23 cellular contexts compared by ENCODE assay signal in the genomic region with DNA sequence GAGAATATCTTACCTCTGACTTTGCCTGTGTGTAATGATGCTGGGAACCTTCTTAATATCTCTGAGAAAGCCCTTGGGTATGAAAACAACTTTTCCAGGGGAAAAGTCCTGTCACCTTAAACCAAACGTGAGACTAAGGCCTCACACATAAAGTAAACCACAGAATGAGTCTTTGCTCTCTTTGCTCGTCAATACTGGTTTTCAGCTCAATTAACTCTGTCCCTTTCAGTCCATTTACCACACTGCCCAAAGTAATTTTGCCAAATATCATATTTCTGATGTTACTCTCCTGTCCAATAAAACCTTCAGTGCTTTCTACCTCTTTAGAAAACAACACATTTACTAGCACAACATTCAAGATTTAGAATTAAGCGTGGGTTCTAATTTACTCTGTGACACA.
"Had no signal": no experiment of that assay in that cellular context is flagged by ENCODE, and none has a peak within 500 bp of the region (broad histone marks: within the 10 kb centered on the region; RNA-seq: fewer than 3 reads in every experiment).

No MANE protein-coding gene starts in this region.

- H3K36me3 ChIP-seq: left lung, right lobe of liver, tibial artery had no signal

- H3K4me3 ChIP-seq: coronary artery, left lung, right lobe of liver, skin epidermis, tibial artery had no signal

- ATAC-seq: activated CD4-positive, CD25-positive, alpha-beta regulatory T cell treated with anti-CD3 and anti-CD28 coated beads, Interleukin-2, amount 50 U/mL, for 24 hours; natural killer cell; right lobe of liver; stimulated activated effector memory CD8-positive, alpha-beta T cell treated with anti-CD3 and anti-CD28 coated beads, Interleukin-12 subunit alpha, Interleukin-12 subunit beta, amount 100 ng/mL, for 72 hours; stimulated activated naive CD8-positive, alpha-beta T cell treated with anti-CD3 and anti-CD28 coated beads, Interleukin-15, amount 100 ng/mL, for 72 hours had no signal

- H3K27me3 ChIP-seq: left lung, right lobe of liver, tibial artery had no signal

- H3K9me3 ChIP-seq: right lobe of liver, tibial artery had no signal

- H3K27ac ChIP-seq: coronary artery, parathyroid adenoma, right lobe of liver, skin epidermis, tibial artery, VCaP had no signal

- H3K9ac ChIP-seq: parathyroid adenoma had no signal

- H3K4me1 ChIP-seq: left lung, parathyroid adenoma, right lobe of liver, tibial artery had no signal

- DNase-seq: activated CD4-positive, alpha-beta memory T cell treated with anti-CD3 and anti-CD28 coated beads, Interleukin-2, amount 10 ng/mL, durations not matched to agents 7 days and 5 days; activated CD4-positive, alpha-beta T cell treated with anti-CD3 and anti-CD28 coated beads, Interleukin-2, amount 10 ng/mL, durations not matched to agents 24 days and 14 days; activated effector memory CD4-positive, alpha-beta T cell treated with anti-CD3 and anti-CD28 coated beads, Interleukin-2, amount 50 U/mL, for 16 hours; activated naive CD4-positive, alpha-beta T cell treated with anti-CD3 and anti-CD28 coated beads, Interleukin-2, amount 10 ng/mL, durations not matched to agents 7 days and 5 days; activated T-cell treated with anti-CD3 and anti-CD28 coated beads for 4 hours; anterior cingulate cortex; cerebellar nuclear complex; erythroblast; hippocampal formation; kidney glomerular epithelial cell; left lung; midbrain; natural killer cell; right lobe of liver; stimulated activated CD4-positive, alpha-beta T cell treated with anti-CD3 and anti-CD28 coated beads, Interleukin-2, amount 100 ng/mL, for 24 hours; stimulated activated naive CD8-positive, alpha-beta T cell treated with anti-CD3 and anti-CD28 coated beads, Interleukin-15, amount 100 ng/mL, for 72 hours; tibial artery had no signal
